In the genomic region with DNA sequence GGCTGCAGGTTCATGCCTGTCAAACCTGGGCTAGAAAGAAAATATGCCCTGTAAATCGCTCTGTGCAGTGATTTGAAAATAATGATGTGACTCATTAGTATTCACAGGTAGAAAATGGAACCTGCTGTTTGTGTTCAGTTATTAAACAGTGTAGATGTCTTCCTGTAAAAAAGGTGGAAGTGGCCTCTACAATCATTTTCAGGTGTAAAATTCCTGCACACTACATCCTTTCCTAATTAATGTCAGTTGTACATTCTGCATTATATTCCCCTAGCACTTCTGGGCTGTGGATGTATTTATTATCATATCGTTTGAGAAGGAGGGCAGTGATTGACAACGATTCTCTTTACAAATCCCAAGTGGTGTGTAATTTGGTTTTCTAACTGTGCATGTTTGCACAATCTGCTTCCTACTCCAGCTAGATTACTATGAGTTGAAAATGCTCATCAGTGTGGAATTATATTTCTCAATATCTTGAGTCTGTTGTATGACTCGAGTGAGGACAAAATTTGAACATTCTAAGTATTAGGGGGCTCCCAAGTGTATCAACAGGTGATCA, we compare ENCODE assay signal across 13 cellular contexts.
"Had no signal": no experiment of that assay in that cellular context is flagged by ENCODE, and none has a peak within 500 bp of the region (broad histone marks: within the 10 kb centered on the region; RNA-seq: fewer than 3 reads in every experiment).

No MANE protein-coding gene starts in this region.

- H3K27ac ChIP-seq: dorsolateral prefrontal cortex, esophagus muscularis mucosa, parathyroid adenoma, stomach, thyroid gland, uterus had no signal

- H3K79me2 ChIP-seq: parathyroid adenoma had no signal

- DNase-seq: activated naive CD4-positive, alpha-beta T cell treated with anti-CD3 and anti-CD28 coated beads, Interleukin-2, amount 50 U/mL, for 16 hours; activated T-cell treated with anti-CD3 and anti-CD28 coated beads, Interleukin-2, amount 50 U/mL, for 1 hour; amygdala; dorsolateral prefrontal cortex; hippocampal formation; retina; small intestine; stomach; thyroid gland; uterus had no signal

- H3K36me3 Mint-ChIP-seq: mesothelial cell of epicardium had no signal

- H3K9me3 ChIP-seq: esophagus muscularis mucosa, stomach, thyroid gland, uterus had no signal

- H3K9ac ChIP-seq: parathyroid adenoma had no signal

- H2AFZ ChIP-seq: parathyroid adenoma had no signal

- H3K36me3 ChIP-seq: esophagus muscularis mucosa, stomach, thyroid gland, uterus had no signal

- H3K4me1 ChIP-seq: parathyroid adenoma, stomach, thyroid gland, uterus had no signal

- H3K27ac Mint-ChIP-seq: mesothelial cell of epicardium had no signal

- H3K27me3 ChIP-seq: dorsolateral prefrontal cortex, esophagus muscularis mucosa, stomach, thyroid gland, uterus had no signal

- H3K4me3 ChIP-seq: dorsolateral prefrontal cortex, esophagus muscularis mucosa, stomach, thyroid gland, uterus had no signal

- H3K4me3 Mint-ChIP-seq: mesothelial cell of epicardium had no signal
